25 cellular contexts compared by ENCODE assay signal in genomic region chr7:101598422-101598957, GRCh38. TPM values are rescaled to one million over a fixed set of nuclear protein-coding genes. Genes with fewer than 3 reads are reported as not detected.
A peak's percentile ranks its signal among the peaks of the same experiment; 100 is the strongest.
DNase-seq lines count a peak whose midpoint lies in the region; ATAC-seq and TF ChIP-seq lines count a peak whose summit lies in the region.
"Had no signal": no experiment of that assay in that cellular context is flagged by ENCODE, and none has a peak within 500 bp of the region (broad histone marks: within the 10 kb centered on the region; RNA-seq: fewer than 3 reads in every experiment).

No MANE protein-coding gene starts in this region.

- H3K27ac ChIP-seq in WERI-Rb-1 (peak overlapping the region; percentile 62), adrenal gland (peak overlapping the region in 1 of 5 donors; percentile 48)
- H3K27ac ChIP-seq: A549, parathyroid adenoma had no signal

- TF ChIP-seq POLR2A in adrenal gland (IDR thresholded peaks at IDR 0.05): no peak

- H3K36me3 ChIP-seq in WERI-Rb-1: no peaks in the 10 kb centered on the region
- no peaks in the 10 kb centered on the region for H3K36me3 ChIP-seq in adrenal gland (replicated peaks in 1 of 2)

- H3K4me3 ChIP-seq in WERI-Rb-1 (ENCODE audit: low read depth, low read length) (no peak overlapping the region), adrenal gland (no peak overlapping the region)
- H3K4me3 ChIP-seq: A549 had no signal

- intact Hi-C loops in left colon (cut with DNase I, micrococcal nuclease): no loop called here
- intact Hi-C loops in posterior vena cava (cut with DNase I): no loop called here
- intact Hi-C loops in adrenal gland (cut with DNase I): no loop called here

- ATAC-seq in left colon (peak; percentile 88), GM19463 (IDR thresholded peaks at IDR 0.05; ENCODE audit: unreplicated experiment) (no peak), GM18511 (IDR thresholded peaks at IDR 0.05; ENCODE audit: unreplicated experiment) (no peak)
- ATAC-seq: A549; activated T-helper 17 cell treated with anti-CD3 and anti-CD28 coated beads, Interleukin-2, amount 50 U/mL, for 72 hours had no signal

- H3K27me3 ChIP-seq in WERI-Rb-1 (ENCODE audit: insufficient read depth, low read depth, severe bottlenecking): no peaks in the 10 kb centered on the region
- no peaks in the 10 kb centered on the region for H3K27me3 ChIP-seq in adrenal gland

- TF ChIP-seq CTCF in WERI-Rb-1 (IDR thresholded peaks at IDR 0.05; ENCODE audit: low read depth, low read length): no peak
- TF ChIP-seq CTCF in adrenal gland (IDR thresholded peaks at IDR 0.05): no peak

- DNase-seq in Ammon's horn (ENCODE audit: low spot score): peak; percentile 21
- peak; percentile 53 for DNase-seq in WERI-Rb-1
- DNase-seq in left colon: peak; percentile 89 to 91
- peak; percentile 78 for DNase-seq in posterior vena cava (ENCODE audit: low spot score)
- no peak for DNase-seq in adrenal gland
- no peak for DNase-seq in CD1c-positive myeloid dendritic cell (ENCODE audit: extremely low spot score)
- DNase-seq: CD4-positive, CD25-positive, alpha-beta regulatory T cell; DMS79; effector memory CD4-positive, alpha-beta T cell; HFFc6; NCI-H1694; NCI-H226; SHP77 treated with DMSO at 0.1 percent for 48 hours; stimulated activated CD4-positive, alpha-beta T cell treated with anti-CD3 and anti-CD28 coated beads, Interleukin-12 subunit alpha, Interleukin-12 subunit beta, amount 100 ng/mL, for 4 hours; T-helper 2 cell had no signal

- 49 to 91% (median 89%) methylated on average over 3 to 18 of the region's 18 CpGs for WGBS in adrenal gland, 4 donors

- H3K9me3 ChIP-seq in WERI-Rb-1 (ENCODE audit: severe bottlenecking) (no peaks in the 10 kb centered on the region), adrenal gland (replicated peaks in 1 of 3) (peaks cover 0 to 4% (median 0%) of the 10 kb centered on the region in 3 donors)
- H3K9me3 ChIP-seq: A549 had no signal

- H3K4me1 ChIP-seq in adrenal gland (replicated peaks in 1 of 2): no peaks in the 10 kb centered on the region
- H3K4me1 ChIP-seq: parathyroid adenoma had no signal

RNA-seq across cellular contexts. Expression of gene MYL10, which starts 30.6 kb away (rescaled TPM):
- not detected for total RNA-seq in left colon
- not detected for total RNA-seq in posterior vena cava
- total RNA-seq in adrenal gland: not detected
- polyA plus RNA-seq in adrenal gland: not detected
- total RNA-seq: activated CD8-positive, alpha-beta memory T cell treated with anti-CD3 and anti-CD28 coated beads for 36 hours; activated T-helper 17 cell treated with anti-CD3 and anti-CD28 coated beads, Interleukin-2, amount 50 U/mL, for 72 hours; cardiac septum; CD4-positive, CD25-positive, alpha-beta regulatory T cell; HFFc6; kidney epithelial cell; M059J; myocyte had no signal
- polyA plus RNA-seq: A549; CD4-positive, CD25-positive, alpha-beta regulatory T cell had no signal

Comparison
In these comparisons a context has a peak if more than half of its experiments do, and no peak if none do; other contexts are left out.
1. DNase-seq: peak in Ammon's horn (single experiment), WERI-Rb-1 (single experiment), left colon (2 of 2) and posterior vena cava (single experiment); none in adrenal gland (0 of 7) and CD1c-positive myeloid dendritic cell (single experiment).